ENCODE assay signal across 20 cellular contexts in genomic region chr1:244241438-244241837, GRCh38.
A peak's percentile ranks its signal among the peaks of the same experiment; 100 is the strongest.
DNase-seq lines count a peak whose midpoint lies in the region; ATAC-seq and TF ChIP-seq lines count a peak whose summit lies in the region.
"Had no signal": no experiment of that assay in that cellular context is flagged by ENCODE, and none has a peak within 500 bp of the region (broad histone marks: within the 10 kb centered on the region; RNA-seq: fewer than 3 reads in every experiment).

No MANE protein-coding gene starts in this region.

- peaks cover 10% of the 10 kb centered on the region for H3K9me3 ChIP-seq in WERI-Rb-1 (ENCODE audit: severe bottlenecking)
- H3K9me3 ChIP-seq: A549, BLaER1 had no signal

- H3K4me1 Mint-ChIP-seq in memory B cell, result peaks cover 30% of the 10 kb centered on the region
- peaks cover 15% of the 10 kb centered on the region for H3K4me1 Mint-ChIP-seq in activated T-helper 1 cell treated with anti-CD3 and anti-CD28 coated beads, Interleukin-12 subunit alpha, Interleukin-12 subunit beta, Interleukin-2, Interleukin-4 antibody, amounts not matched to agents 30 ng/mL and 10 ng/mL and 1 ng/mL, durations not matched to agents 14 hours and 24 hours and 36 hours (ENCODE audit: low read depth)

- H3K9me3 Mint-ChIP-seq in memory B cell, result no peaks in the 10 kb centered on the region
- no peaks in the 10 kb centered on the region for H3K9me3 Mint-ChIP-seq in activated T-helper 1 cell treated with anti-CD3 and anti-CD28 coated beads, Interleukin-12 subunit alpha, Interleukin-12 subunit beta, Interleukin-2, Interleukin-4 antibody, amounts not matched to agents 30 ng/mL and 10 ng/mL and 1 ng/mL, durations not matched to agents 14 hours and 24 hours and 36 hours
- H3K9me3 Mint-ChIP-seq: CD4-positive, alpha-beta memory T cell; GM23338; HFFc6 had no signal

- H3K27me3 Mint-ChIP-seq in memory B cell, result no peaks in the 10 kb centered on the region
- H3K27me3 Mint-ChIP-seq in activated T-helper 1 cell treated with anti-CD3 and anti-CD28 coated beads, Interleukin-12 subunit alpha, Interleukin-12 subunit beta, Interleukin-2, Interleukin-4 antibody, amounts not matched to agents 30 ng/mL and 10 ng/mL and 1 ng/mL, durations not matched to agents 14 hours and 24 hours and 36 hours (ENCODE audit: insufficient read depth), result peaks cover 2% of the 10 kb centered on the region

- no peaks in the 10 kb centered on the region for H3K27me3 ChIP-seq in WERI-Rb-1 (ENCODE audit: insufficient read depth, low read depth, severe bottlenecking)
- H3K27me3 ChIP-seq: BLaER1 had no signal

- TF ChIP-seq CTCF in WERI-Rb-1 (IDR thresholded peaks at IDR 0.05; ENCODE audit: low read depth, low read length), result no peak

- H3K4me3 Mint-ChIP-seq in memory B cell, result no peak overlapping the region
- no peak overlapping the region for H3K4me3 Mint-ChIP-seq in activated T-helper 1 cell treated with anti-CD3 and anti-CD28 coated beads, Interleukin-12 subunit alpha, Interleukin-12 subunit beta, Interleukin-2, Interleukin-4 antibody, amounts not matched to agents 30 ng/mL and 10 ng/mL and 1 ng/mL, durations not matched to agents 14 hours and 24 hours and 36 hours
- H3K4me3 Mint-ChIP-seq: CD14-positive monocyte; CD4-positive, alpha-beta memory T cell; GM23338; HFFc6 had no signal

- DNase-seq in NCI-H748 (lab: John Stamatoyannopoulos, UW; ENCODE audit: unreplicated experiment) (peak; percentile 4), NCI-H748 treated with DMSO at 0.1 percent for 48 hours (lab: John Stamatoyannopoulos, UW) (no peak), WERI-Rb-1 (peak; percentile 65), memory B cell (ENCODE audit: low spot score in 2 of 2) (no peak), ureter (ENCODE audit: low spot score) (peak; percentile 10), activated gamma-delta T cell treated with Interleukin-2 at 50 U/mL for 16 hours (no peak)
- DNase-seq in activated T-helper 1 cell treated with anti-CD3 and anti-CD28 coated beads, Interleukin-12 subunit alpha, Interleukin-12 subunit beta, Interleukin-2, Interleukin-4 antibody, amounts not matched to agents 30 ng/mL and 10 ng/mL and 1 ng/mL, durations not matched to agents 14 hours and 24 hours and 36 hours (ENCODE audit: low spot score), result no peak
- DNase-seq: Calu3; CD4-positive, alpha-beta memory T cell; GDM1; H7; HFFc6 had no signal

- no peak overlapping the region; the same call in 1 of the 2 replicates for H3K27ac ChIP-seq in WERI-Rb-1
- H3K27ac ChIP-seq: 22Rv1, A549, BLaER1 had no signal

- H3K36me3 ChIP-seq in WERI-Rb-1, result no peaks in the 10 kb centered on the region
- H3K36me3 ChIP-seq: BLaER1 had no signal

- peak overlapping the region; percentile 83 for H3K27ac Mint-ChIP-seq in memory B cell
- H3K27ac Mint-ChIP-seq in activated T-helper 1 cell treated with anti-CD3 and anti-CD28 coated beads, Interleukin-12 subunit alpha, Interleukin-12 subunit beta, Interleukin-2, Interleukin-4 antibody, amounts not matched to agents 30 ng/mL and 10 ng/mL and 1 ng/mL, durations not matched to agents 14 hours and 24 hours and 36 hours, result no peak overlapping the region
- H3K27ac Mint-ChIP-seq: CD14-positive monocyte; CD4-positive, alpha-beta memory T cell; GM23338; HFFc6 had no signal

- no peak overlapping the region for H3K4me3 ChIP-seq in WERI-Rb-1 (ENCODE audit: low read depth, low read length)
- H3K4me3 ChIP-seq: A549, BLaER1, GM23338 had no signal

- intact Hi-C loops in activated T-helper 1 cell treated with anti-CD3 and anti-CD28 coated beads, Interleukin-12 subunit alpha, Interleukin-12 subunit beta, Interleukin-2, Interleukin-4 antibody, amounts not matched to agents 30 ng/mL and 10 ng/mL and 1 ng/mL, durations not matched to agents 14 hours and 24 hours and 36 hours (cut with micrococcal nuclease), result no loop called here

- ATAC-seq in memory B cell (ENCODE audit: low read depth) (no peak), HG02763 (IDR thresholded peaks at IDR 0.05; ENCODE audit: unreplicated experiment) (no peak)
- ATAC-seq: A549, GM23338, HCT116, HepG2 had no signal

- H3K36me3 Mint-ChIP-seq in memory B cell, result peaks cover 1% of the 10 kb centered on the region
- H3K36me3 Mint-ChIP-seq in activated T-helper 1 cell treated with anti-CD3 and anti-CD28 coated beads, Interleukin-12 subunit alpha, Interleukin-12 subunit beta, Interleukin-2, Interleukin-4 antibody, amounts not matched to agents 30 ng/mL and 10 ng/mL and 1 ng/mL, durations not matched to agents 14 hours and 24 hours and 36 hours (ENCODE audit: low read depth), result no peaks in the 10 kb centered on the region
- H3K36me3 Mint-ChIP-seq: CD14-positive monocyte; CD4-positive, alpha-beta memory T cell had no signal

Comparison
In these comparisons a context has a peak if more than half of its experiments do, and no peak if none do; other contexts are left out.
1. DNase-seq: peak in NCI-H748 (single experiment), WERI-Rb-1 (single experiment) and ureter (single experiment); none in NCI-H748 treated with DMSO at 0.1 percent for 48 hours (single experiment), memory B cell (0 of 2), activated T-helper 1 cell treated with anti-CD3 and anti-CD28 coated beads, Interleukin-12 subunit alpha, Interleukin-12 subunit beta, Interleukin-2, Interleukin-4 antibody, amounts not matched to agents 30 ng/mL and 10 ng/mL and 1 ng/mL, durations not matched to agents 14 hours and 24 hours and 36 hours (single experiment) and activated gamma-delta T cell treated with Interleukin-2 at 50 U/mL for 16 hours (single experiment).